ENCODE assay signal across 10 cellular contexts in the genomic region with DNA sequence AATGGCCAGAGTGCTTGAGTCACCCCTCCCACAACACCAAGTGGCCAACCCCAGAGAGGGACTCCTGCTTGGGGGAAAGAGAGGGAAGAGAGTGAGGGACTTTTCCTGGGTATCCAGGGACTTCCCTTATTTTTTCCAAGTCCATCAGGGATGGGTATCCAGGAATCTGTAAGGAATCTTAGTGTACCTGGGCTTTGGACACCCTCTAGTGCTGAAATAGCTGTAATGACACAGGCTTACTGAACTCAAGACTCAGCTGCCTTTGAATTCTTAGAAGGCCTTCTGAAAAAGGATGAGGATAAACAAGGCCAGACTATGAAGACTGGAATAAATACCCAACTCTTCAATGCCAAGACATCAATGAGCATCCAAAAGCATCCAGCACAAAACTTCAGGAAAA. TPM values are rescaled to one million over a fixed set of nuclear protein-coding genes. Genes with fewer than 3 reads are reported as not detected.
A peak's percentile ranks its signal among the peaks of the same experiment; 100 is the strongest.
DNase-seq lines count a peak whose midpoint lies in the region; ATAC-seq and TF ChIP-seq lines count a peak whose summit lies in the region.
"Had no signal": no experiment of that assay in that cellular context is flagged by ENCODE, and none has a peak within 500 bp of the region (broad histone marks: within the 10 kb centered on the region; RNA-seq: fewer than 3 reads in every experiment).

No MANE protein-coding gene starts in this region.

- H3K9ac ChIP-seq in neuronal stem cell (ENCODE audit: low read depth, low read length, poor library complexity) = no peak overlapping the region
- H3K9ac ChIP-seq: parathyroid adenoma had no signal

- H3K18ac ChIP-seq in neuronal stem cell (ENCODE audit: low read length) = no peak overlapping the region

- no peaks in the 10 kb centered on the region for H3K36me3 ChIP-seq in neuronal stem cell (replicated peaks in 1 of 2; ENCODE audit: control insufficient read depth in 2 of 2, insufficient read depth in 2 of 2, low read length in 2 of 2)

- in situ Hi-C loops in astrocyte of the spinal cord (cut with HindIII; ENCODE audit: low sequenced_read_pairs) = no loop called here

- no peak overlapping the region for H2BK12ac ChIP-seq in neuronal stem cell (ENCODE audit: low read length)

- H3K27ac ChIP-seq in neuronal stem cell (replicated peaks; ENCODE audit: low read length) = no peak overlapping the region
- H3K27ac ChIP-seq: parathyroid adenoma had no signal

- H2BK5ac ChIP-seq in neuronal stem cell (ENCODE audit: low read length) = no peak overlapping the region

- no peaks in the 10 kb centered on the region for H3K9me3 ChIP-seq in neuronal stem cell (replicated peaks in 1 of 2; ENCODE audit: control insufficient read depth in 2 of 2, insufficient read depth in 1 of 2, low read depth in 1 of 2, low read length in 2 of 2)

- no peaks in the 10 kb centered on the region for H3K79me1 ChIP-seq in neuronal stem cell (ENCODE audit: low read depth, low read length)

- no peaks in the 10 kb centered on the region for H3K27me3 ChIP-seq in neuronal stem cell (ENCODE audit: control insufficient read depth in 3 of 3, insufficient read depth in 3 of 3, low read depth in 1 of 3, low read length in 3 of 3)

- no peak overlapping the region for H4K8ac ChIP-seq in neuronal stem cell (ENCODE audit: low read depth, low read length)

- H3K14ac ChIP-seq in neuronal stem cell (ENCODE audit: low read length) = no peak overlapping the region

- H4K91ac ChIP-seq in neuronal stem cell (ENCODE audit: low read depth, low read length, poor library complexity) = no peak overlapping the region

- TF ChIP-seq CTCF in astrocyte of the spinal cord (IDR thresholded peaks at IDR 0.05; ENCODE audit: low read depth, low read length) = peak; percentile 23

- no peak overlapping the region for H3K4me2 ChIP-seq in neuronal stem cell (ENCODE audit: insufficient read depth, low read length, poor library complexity, severe bottlenecking)

- ATAC-seq in GM21619 (IDR thresholded peaks at IDR 0.05; ENCODE audit: unreplicated experiment) = no peak

- no peak overlapping the region for H2AFZ ChIP-seq in neuronal stem cell (ENCODE audit: low read length)
- H2AFZ ChIP-seq: parathyroid adenoma had no signal

- H2BK15ac ChIP-seq in neuronal stem cell (ENCODE audit: low read length) = no peak overlapping the region

- no peak overlapping the region for H3K23ac ChIP-seq in neuronal stem cell (ENCODE audit: low read depth, low read length, poor library complexity)

- DNase-seq in D341Med (ENCODE audit: low spot score) (peak; percentile 33), HuH-7 (ENCODE audit: low spot score) (peak; percentile 17), astrocyte of the spinal cord (ENCODE audit: low read depth, low spot score) (peak; percentile 5), kidney tubule cell (ENCODE audit: low spot score) (peak; percentile 44), neuronal stem cell (ENCODE audit: low spot score) (no peak), Kasumi-1 (lab: John Stamatoyannopoulos, UW) (no peak), COLO829 (ENCODE audit: low spot score) (no peak)
- DNase-seq: GF-D8 had no signal

- H3K4me3 ChIP-seq in astrocyte of the spinal cord (ENCODE audit: low read depth, low read length) (no peak overlapping the region), neuronal stem cell (ENCODE audit: low read length in 2 of 2) (no peak overlapping the region)

- no peak overlapping the region for H3K4ac ChIP-seq in neuronal stem cell (ENCODE audit: low read length)

- H3K4me1 ChIP-seq in neuronal stem cell (ENCODE audit: control insufficient read depth in 2 of 2, insufficient read depth in 1 of 2, low read depth in 1 of 2, low read length in 2 of 2) = peaks cover 0 to 2% of the 10 kb centered on the region in 2 donors
- H3K4me1 ChIP-seq: parathyroid adenoma had no signal

- no peak overlapping the region for H2AK5ac ChIP-seq in neuronal stem cell (ENCODE audit: low read depth, low read length)

- H2BK120ac ChIP-seq in neuronal stem cell (ENCODE audit: low read depth, low read length) = no peak overlapping the region

RNA-seq across cellular contexts. Expression of a gene that starts 12.0 kb away (rescaled TPM):
- polyA plus RNA-seq in neuronal stem cell (2013, experiment 1 of 2) = not detected
- polyA plus RNA-seq in neuronal stem cell (2013, experiment 2 of 2) = not detected

RNA-seq across cellular contexts. Expression of a gene that starts 47.6 kb away (rescaled TPM):
- 22.5 TPM for polyA plus RNA-seq in neuronal stem cell (2013, experiment 1 of 2)
- 22.9 TPM for polyA plus RNA-seq in neuronal stem cell (2013, experiment 2 of 2)

Comparison
In these comparisons a context has a peak if more than half of its experiments do, and no peak if none do; other contexts are left out.
1. DNase-seq: peak in D341Med (single experiment), HuH-7 (single experiment), astrocyte of the spinal cord (single experiment) and kidney tubule cell (single experiment); none in neuronal stem cell (single experiment), Kasumi-1 (0 of 2) and COLO829 (single experiment).